ENCODE assay signal across 21 cellular contexts in genomic region chr15:75591655-75592364, GRCh38.
"Had no signal": no experiment of that assay in that cellular context is flagged by ENCODE, and none has a peak within 500 bp of the region (broad histone marks: within the 10 kb centered on the region; RNA-seq: fewer than 3 reads in every experiment).

No MANE protein-coding gene starts in this region.

- H3K4me3 Mint-ChIP-seq: activated CD4-positive, alpha-beta T cell treated with anti-CD3 and anti-CD28 coated beads, Interleukin-2, amount 10 ng/mL, durations not matched to agents 7 days and 5 days; activated CD8-positive, alpha-beta memory T cell treated with anti-CD3 and anti-CD28 coated beads, Interleukin-2, amount 10 ng/mL, durations not matched to agents 7 days and 5 days; activated CD8-positive, alpha-beta T cell treated with anti-CD3 and anti-CD28 coated beads for 36 hours; activated naive CD4-positive, alpha-beta T cell treated with anti-CD3 and anti-CD28 coated beads, Interleukin-2, amount 10 ng/mL, durations not matched to agents 7 days and 5 days; natural killer cell treated with Interleukin-12 subunit alpha and Interleukin-12 subunit beta and Interleukin-15 and Interleukin-18, amount 100 ng/mL, for 72 hours; stimulated activated memory B cell treated with anti-CD40 and anti-IgM and Interleukin-4, amounts not matched to agents 10 μg/mL and 1 μg/mL and 100 μg/mL, for 72 hours had no signal

- H3K4me1 Mint-ChIP-seq: stimulated activated memory B cell treated with anti-CD40 and anti-IgM and Interleukin-4, amounts not matched to agents 10 μg/mL and 1 μg/mL and 100 μg/mL, for 72 hours had no signal

- H3K27ac ChIP-seq: foreskin keratinocyte, lower lobe of right lung, pancreas, right lobe of liver, stomach, suprapubic skin, uterus, VCaP had no signal

- H3K9me3 Mint-ChIP-seq: activated CD8-positive, alpha-beta T cell treated with anti-CD3 and anti-CD28 coated beads for 36 hours; activated naive CD4-positive, alpha-beta T cell treated with anti-CD3 and anti-CD28 coated beads, Interleukin-2, amount 10 ng/mL, durations not matched to agents 7 days and 5 days; natural killer cell treated with Interleukin-12 subunit alpha and Interleukin-12 subunit beta and Interleukin-15 and Interleukin-18, amount 100 ng/mL, for 72 hours; stimulated activated memory B cell treated with anti-CD40 and anti-IgM and Interleukin-4, amounts not matched to agents 10 μg/mL and 1 μg/mL and 100 μg/mL, for 72 hours had no signal

- H3K27me3 Mint-ChIP-seq: activated CD4-positive, alpha-beta T cell treated with anti-CD3 and anti-CD28 coated beads, Interleukin-2, amount 10 ng/mL, durations not matched to agents 7 days and 5 days; activated CD8-positive, alpha-beta memory T cell treated with anti-CD3 and anti-CD28 coated beads, Interleukin-2, amount 10 ng/mL, durations not matched to agents 7 days and 5 days; activated CD8-positive, alpha-beta T cell treated with anti-CD3 and anti-CD28 coated beads for 36 hours; activated naive CD4-positive, alpha-beta T cell treated with anti-CD3 and anti-CD28 coated beads, Interleukin-2, amount 10 ng/mL, durations not matched to agents 7 days and 5 days; natural killer cell treated with Interleukin-12 subunit alpha and Interleukin-12 subunit beta and Interleukin-15 and Interleukin-18, amount 100 ng/mL, for 72 hours; stimulated activated memory B cell treated with anti-CD40 and anti-IgM and Interleukin-4, amounts not matched to agents 10 μg/mL and 1 μg/mL and 100 μg/mL, for 72 hours had no signal

- H3K9me3 ChIP-seq: lower lobe of right lung, pancreas, right lobe of liver, stomach, suprapubic skin, uterus had no signal

- H3K4me3 ChIP-seq: lower lobe of right lung, pancreas, right lobe of liver, smooth muscle cell, stomach, suprapubic skin, uterus had no signal

- FAIRE-seq: endometrium, pancreas had no signal

- DNase-seq: activated CD4-positive, alpha-beta T cell treated with anti-CD3 and anti-CD28 coated beads, Interleukin-2, amount 10 ng/mL, durations not matched to agents 7 days and 5 days; activated CD4-positive, CD25-positive, alpha-beta regulatory T cell treated with anti-CD3 and anti-CD28 coated beads, Interleukin-2, amount 50 U/mL, for 72 hours; activated CD8-positive, alpha-beta memory T cell treated with anti-CD3 and anti-CD28 coated beads, Interleukin-2, amount 10 ng/mL, durations not matched to agents 7 days and 5 days; activated CD8-positive, alpha-beta T cell treated with anti-CD3 and anti-CD28 coated beads for 36 hours; activated effector memory CD4-positive, alpha-beta T cell treated with anti-CD3 and anti-CD28 coated beads, Interleukin-2, amount 50 U/mL, for 16 hours; activated naive CD4-positive, alpha-beta T cell treated with anti-CD3 and anti-CD28 coated beads, Interleukin-2, amount 10 ng/mL, durations not matched to agents 7 days and 5 days; activated T-cell treated with anti-CD3 and anti-CD28 coated beads for 4 hours; foreskin keratinocyte; lower lobe of right lung; pancreas; right lobe of liver; stimulated activated CD4-positive, alpha-beta T cell treated with anti-CD3 and anti-CD28 coated beads, Interleukin-15, amount 100 ng/mL, for 24 hours; stomach; trophoblast cell; uterus had no signal

- H3K27me3 ChIP-seq: foreskin keratinocyte, pancreas, right lobe of liver, stomach, suprapubic skin, uterus had no signal

- H3K36me3 ChIP-seq: pancreas, right lobe of liver, uterus had no signal

- ATAC-seq: activated CD8-positive, alpha-beta memory T cell treated with anti-CD3 and anti-CD28 coated beads, Interleukin-2, amount 10 ng/mL, durations not matched to agents 7 days and 5 days; activated CD8-positive, alpha-beta T cell treated with anti-CD3 and anti-CD28 coated beads for 36 hours; foreskin keratinocyte; lower lobe of right lung; natural killer cell treated with Interleukin-12 subunit alpha and Interleukin-12 subunit beta and Interleukin-15 and Interleukin-18, amount 100 ng/mL, for 72 hours; pancreas; right lobe of liver; stimulated activated memory B cell treated with anti-CD40 and anti-IgM and Interleukin-4, amounts not matched to agents 10 μg/mL and 1 μg/mL and 100 μg/mL, for 72 hours had no signal

- H3K4me1 ChIP-seq: foreskin keratinocyte, pancreas, suprapubic skin, uterus had no signal

- H3K27ac Mint-ChIP-seq: activated CD4-positive, alpha-beta T cell treated with anti-CD3 and anti-CD28 coated beads, Interleukin-2, amount 10 ng/mL, durations not matched to agents 7 days and 5 days; activated CD8-positive, alpha-beta memory T cell treated with anti-CD3 and anti-CD28 coated beads, Interleukin-2, amount 10 ng/mL, durations not matched to agents 7 days and 5 days; activated CD8-positive, alpha-beta T cell treated with anti-CD3 and anti-CD28 coated beads for 36 hours; activated naive CD4-positive, alpha-beta T cell treated with anti-CD3 and anti-CD28 coated beads, Interleukin-2, amount 10 ng/mL, durations not matched to agents 7 days and 5 days; natural killer cell treated with Interleukin-12 subunit alpha and Interleukin-12 subunit beta and Interleukin-15 and Interleukin-18, amount 100 ng/mL, for 72 hours; stimulated activated memory B cell treated with anti-CD40 and anti-IgM and Interleukin-4, amounts not matched to agents 10 μg/mL and 1 μg/mL and 100 μg/mL, for 72 hours had no signal
